11 cellular contexts compared by ENCODE assay signal in genomic region chr3:30538787-30539186, GRCh38.
A peak's percentile ranks its signal among the peaks of the same experiment; 100 is the strongest.
DNase-seq lines count a peak whose midpoint lies in the region; ATAC-seq, FAIRE-seq and TF ChIP-seq lines count a peak whose summit lies in the region.
"Had no signal": no experiment of that assay in that cellular context is flagged by ENCODE, and none has a peak within 500 bp of the region (broad histone marks: within the 10 kb centered on the region; RNA-seq: fewer than 3 reads in every experiment).

No MANE protein-coding gene starts in this region.

- H3K27me3 ChIP-seq in brain microvascular endothelial cell (replicated peaks) (no peaks in the 10 kb centered on the region), left lung (no peaks in the 10 kb centered on the region)

- H3K27ac ChIP-seq in brain microvascular endothelial cell (peak overlapping the region; percentile 75), left lung (no peak overlapping the region)

- FAIRE-seq in GM19239 (lab: Jason Lieb, UNC): no peak
- FAIRE-seq: D721Med had no signal

- intact Hi-C loops in left lung (cut with DNase I): no loop called here

- no peaks in the 10 kb centered on the region for H3K9me3 ChIP-seq in left lung

- in situ Hi-C loops in brain microvascular endothelial cell (cut with HindIII; ENCODE audit: low pct_ligation_motif_present, low sequenced_read_pairs): no loop called here

- DNase-seq in AG08396 (ENCODE audit: low spot score) (peak; percentile 61), HS-27A (ENCODE audit: low read depth) (peak; percentile 77), brain microvascular endothelial cell (peak; percentile 70), left lung (no peak), GM19239 (ENCODE audit: insufficient read length, low spot score) (no peak), NCI-H1694 (lab: John Stamatoyannopoulos, UW) (no peak), iPS-NIHi7 (ENCODE audit: extremely low spot score) (no peak)
- DNase-seq: naive B cell, NCI-H524 treated with DMSO at 0.1 percent for 48 hours had no signal

- ATAC-seq in left lung (peak; percentile 68), HG02852 (IDR thresholded peaks at IDR 0.05; ENCODE audit: unreplicated experiment) (no peak)

- H3K4me3 ChIP-seq in brain microvascular endothelial cell (ENCODE audit: low read depth, low read length) (no peak overlapping the region), left lung (no peak overlapping the region)

- H3K36me3 ChIP-seq in brain microvascular endothelial cell (replicated peaks): no peaks in the 10 kb centered on the region
- H3K36me3 ChIP-seq in left lung: no peaks in the 10 kb centered on the region

- TF ChIP-seq CTCF in brain microvascular endothelial cell (IDR thresholded peaks at IDR 0.05; ENCODE audit: low read depth, low read length, missing control alignments) (no peak), left lung (IDR thresholded peaks at IDR 0.05) (no peak)

- peaks cover 3 to 8% of the 10 kb centered on the region in 2 donors for H3K4me1 ChIP-seq in left lung

Comparison
In these comparisons a context has a peak if more than half of its experiments do, and no peak if none do; other contexts are left out.
1. DNase-seq: peak in AG08396 (single experiment), HS-27A (single experiment) and brain microvascular endothelial cell (single experiment); none in left lung (0 of 2), GM19239 (single experiment), NCI-H1694 (single experiment) and iPS-NIHi7 (single experiment).